9 cellular contexts compared by ENCODE assay signal in the genomic region with DNA sequence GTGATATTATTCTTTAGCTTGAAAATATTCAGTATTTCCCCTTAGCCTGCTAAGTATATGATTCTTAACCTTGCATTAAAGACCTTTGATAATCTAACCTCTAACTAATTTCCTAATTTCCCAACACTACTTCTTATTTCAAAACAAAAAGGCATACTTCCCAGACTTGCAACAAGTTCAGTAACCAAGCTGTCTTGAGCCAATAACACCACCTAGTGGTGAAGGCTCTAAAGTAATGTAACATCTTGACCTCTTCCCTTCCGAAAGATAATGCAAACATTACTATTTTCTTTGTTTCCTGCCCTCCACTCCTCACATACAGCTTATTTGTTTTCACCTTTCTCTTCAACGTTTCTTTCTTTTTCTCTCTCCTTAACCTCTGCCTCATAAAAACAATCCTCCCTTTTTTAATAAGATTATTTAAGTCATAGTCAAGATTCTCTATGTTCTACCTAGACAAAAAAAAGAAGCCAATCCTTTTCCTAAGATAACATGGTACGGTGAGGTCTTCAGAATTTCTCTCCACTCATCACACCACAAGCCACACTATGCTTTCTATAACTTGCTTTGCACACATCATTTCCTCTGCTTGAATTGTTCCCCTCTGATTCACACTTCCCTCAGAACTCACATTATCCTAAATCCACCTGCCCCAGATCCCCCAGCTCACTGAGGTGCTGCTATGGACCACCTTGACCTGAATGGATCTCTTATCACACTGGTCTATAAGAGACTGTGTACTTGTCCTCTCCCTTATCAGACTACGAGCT. TPM values are rescaled to one million over a fixed set of nuclear protein-coding genes. Genes with fewer than 3 reads are reported as not detected.
DNase-seq lines count a peak whose midpoint lies in the region; ATAC-seq, FAIRE-seq and TF ChIP-seq lines count a peak whose summit lies in the region.
"Had no signal": no experiment of that assay in that cellular context is flagged by ENCODE, and none has a peak within 500 bp of the region (broad histone marks: within the 10 kb centered on the region; RNA-seq: fewer than 3 reads in every experiment).

No MANE protein-coding gene starts in this region.

- no peak overlapping the region for H3K9ac ChIP-seq in neural progenitor cell

- peaks cover 8% of the 10 kb centered on the region for H3K4me1 ChIP-seq in neural progenitor cell

- peaks cover 11% of the 10 kb centered on the region for H3K4me1 Mint-ChIP-seq in neural progenitor cell

- H3F3A ChIP-seq in neural progenitor cell (ENCODE audit: low read depth): peaks cover 28% of the 10 kb centered on the region

- no peak overlapping the region for H3K27ac ChIP-seq in neural progenitor cell

- TF ChIP-seq CTCF in bronchial epithelial cell (IDR thresholded peaks at IDR 0.05; ENCODE audit: insufficient read depth, low read length, severe bottlenecking): peak; percentile 46
- TF ChIP-seq CTCF in neural progenitor cell (IDR thresholded peaks at IDR 0.05): peak; percentile 60

- no peak overlapping the region for H3K4me2 ChIP-seq in neural progenitor cell

- H2AFZ ChIP-seq in neural progenitor cell (replicated peaks): no peak overlapping the region

- peaks cover 39% of the 10 kb centered on the region for H3K36me3 Mint-ChIP-seq in neural progenitor cell
- H3K36me3 Mint-ChIP-seq: T-cell had no signal

- H3K36me3 ChIP-seq in bronchial epithelial cell (ENCODE audit: control insufficient read depth, insufficient read depth, low read length) (no peaks in the 10 kb centered on the region), neural progenitor cell (peaks cover 18% of the 10 kb centered on the region)

- H3K79me2 ChIP-seq in neural progenitor cell (ENCODE audit: low read depth): peaks cover 100% of the 10 kb centered on the region

- no peak overlapping the region for H3K4me3 Mint-ChIP-seq in neural progenitor cell
- H3K4me3 Mint-ChIP-seq: T-cell had no signal

- no peak for FAIRE-seq in bronchial epithelial cell (lab: Jason Lieb, UNC)

- H3K4me3 ChIP-seq in bronchial epithelial cell (ENCODE audit: low read depth, low read length) (no peak overlapping the region), neural progenitor cell (no peak overlapping the region)

- H3K27ac Mint-ChIP-seq in neural progenitor cell: no peak overlapping the region
- H3K27ac Mint-ChIP-seq: T-cell had no signal

- peaks cover 11% of the 10 kb centered on the region for H3K27me3 Mint-ChIP-seq in neural progenitor cell (ENCODE audit: insufficient read depth, low read depth)

- H3K9me3 Mint-ChIP-seq in neural progenitor cell: peaks cover 44% of the 10 kb centered on the region

- no peak for ATAC-seq in GM21447 (IDR thresholded peaks at IDR 0.05; ENCODE audit: unreplicated experiment)
- ATAC-seq: T-cell had no signal

- peaks cover 13% of the 10 kb centered on the region for H3K9me3 ChIP-seq in neural progenitor cell (ENCODE audit: low read depth)

- H3K27me3 ChIP-seq in bronchial epithelial cell (ENCODE audit: control insufficient read depth, insufficient read depth, low read length) (no peaks in the 10 kb centered on the region), neural progenitor cell (no peaks in the 10 kb centered on the region)

- DNase-seq in NCI-H1694 (lab: John Stamatoyannopoulos, UW) (peak; percentile 11), NCI-H1694 treated with DMSO at 0.1 percent for 48 hours (lab: John Stamatoyannopoulos, UW) (no peak), LoVo (ENCODE audit: low spot score) (peak; percentile 44), bronchial epithelial cell (ENCODE audit: low read depth) (no peak), neural progenitor cell (ENCODE audit: low spot score) (peak; percentile 64), hippocampal formation (lab: John Stamatoyannopoulos, UW) (no peak), HCEC 1CT (no peak)
- DNase-seq: T-cell had no signal

- peaks cover 41% of the 10 kb centered on the region for H4K20me1 ChIP-seq in neural progenitor cell (ENCODE audit: low read depth)

RNA-seq across cellular contexts. Expression of gene FAT1, which starts 3.5 kb away (rescaled TPM):
- total RNA-seq in bronchial epithelial cell (237 and 301 TPM in 2 replicates), neural progenitor cell (ENCODE audit: low replicate concordance) (400 and 517 TPM in 2 replicates)

Comparison
In these comparisons a context has a peak if more than half of its experiments do, and no peak if none do; other contexts are left out.
1. DNase-seq: peak in NCI-H1694 (single experiment), LoVo (single experiment) and neural progenitor cell (single experiment); none in NCI-H1694 treated with DMSO at 0.1 percent for 48 hours (single experiment), bronchial epithelial cell (single experiment), hippocampal formation (0 of 2) and HCEC 1CT (single experiment).